Comparison of ENCODE assay signal across 8 cellular contexts in genomic region chr16:28218109-28218508, GRCh38. TPM values are rescaled to one million over a fixed set of nuclear protein-coding genes. Genes with fewer than 3 reads are reported as not detected.
DNase-seq lines count a peak whose midpoint lies in the region; ATAC-seq, FAIRE-seq and TF ChIP-seq lines count a peak whose summit lies in the region.

No MANE protein-coding gene starts in this region.

- H3K27me3 ChIP-seq in OCI-LY3 (ENCODE audit: low read depth, low read length) = no peaks in the 10 kb centered on the region

- CTCF ChIA-PET in A549 (lab: Yijun Ruan, JAX) = interaction anchor here (0.6 to 1.3 kb wide), 6 partner anchors 8 to 246 kb away, joined by 3 to 6 read pairs (median 3); no protein-coding TSS in a partner anchor

- FAIRE-seq in A549 (lab: Jason Lieb, UNC) = no peak

- peak; percentile 33 to 65; a peak in 2 of 5 replicates for TF ChIP-seq RAD21 in A549 (conservative IDR thresholded peaks at IDR 0.05 in 1 of 2, IDR thresholded peaks at IDR 0.05 in 1 of 2)

- no peak for TF ChIP-seq EP300 in A549 (IDR thresholded peaks at IDR 0.05)

- no peaks in the 10 kb centered on the region for H3K36me3 ChIP-seq in OCI-LY3 (replicated peaks; ENCODE audit: low read depth, low read length)

- peak in 1 of 2 experiments; percentile 49 for DNase-seq in A549 (ENCODE audit: low read depth in 1 of 2, low spot score in 1 of 2)
- peak; percentile 59 for DNase-seq in GM13977 (ENCODE audit: low spot score)
- peak; percentile 37 for DNase-seq in activated T-helper 1 cell treated with Interleukin-2 at 50 U/mL for 16 hours (ENCODE audit: low read depth)
- peak; percentile 35 for DNase-seq in iPS-NIHi11 (ENCODE audit: low spot score)
- peak; percentile 33 for DNase-seq in stimulated activated CD8-positive, alpha-beta memory T cell treated with anti-CD3 and anti-CD28 coated beads, Interleukin-4, amount 100 ng/mL, for 24 hours (ENCODE audit: low read depth)

- TF ChIP-seq CTCF in A549 (IDR thresholded peaks at IDR 0.05) = peak; percentile 20; the same call in 1 of the 3 replicates
- peak; percentile 71 for TF ChIP-seq CTCF in GM13977 (IDR thresholded peaks at IDR 0.05; ENCODE audit: extremely low read depth, insufficient read depth, missing control alignments)
- peak; percentile 71 for TF ChIP-seq CTCF in OCI-LY3 (IDR thresholded peaks at IDR 0.05; ENCODE audit: low read depth, low read length)

- H3K9ac ChIP-seq in OCI-LY3 (ENCODE audit: low read length) = no peak overlapping the region

- H3K9me3 ChIP-seq in A549 (no peaks in the 10 kb centered on the region), OCI-LY3 (ENCODE audit: insufficient read depth, low read length) (no peaks in the 10 kb centered on the region)

- TF ChIP-seq POLR2A in A549 (IDR thresholded peaks at IDR 0.05; ENCODE audit: low read length) = no peak

- H3K27ac ChIP-seq in A549 (no peak overlapping the region), OCI-LY3 (ENCODE audit: low read length) (no peak overlapping the region)

- 72% methylated on average over 4 of the region's 4 CpGs for WGBS in A549 (ENCODE audit: missing lambda C conversion rate)

- H4K20me1 ChIP-seq in OCI-LY3 (ENCODE audit: insufficient read depth, low read length) = no peaks in the 10 kb centered on the region

- H3K4me1 ChIP-seq in A549 (no peaks in the 10 kb centered on the region), OCI-LY3 (ENCODE audit: low read length) (no peaks in the 10 kb centered on the region)

- ATAC-seq in A549 (peak; percentile 85 to 89), HG03135 (IDR thresholded peaks at IDR 0.05; ENCODE audit: unreplicated experiment) (no peak), GM19328 (IDR thresholded peaks at IDR 0.05; ENCODE audit: unreplicated experiment) (no peak)

- POLR2A ChIA-PET in A549 (lab: Yijun Ruan, JAX) = interaction anchor here (0.7 kb wide), 1 partner anchor 133 kb away, joined by 11 read pairs; no protein-coding TSS in a partner anchor

- no peak overlapping the region for H3K4me3 ChIP-seq in A549
- no peak overlapping the region for H3K4me3 ChIP-seq in OCI-LY3 (ENCODE audit: low read length)

- no peak overlapping the region for H3K4me2 ChIP-seq in A549
- H3K4me2 ChIP-seq in OCI-LY3 (ENCODE audit: low read length) = no peak overlapping the region

- no peak overlapping the region for H2AFZ ChIP-seq in OCI-LY3 (ENCODE audit: low read depth, low read length)

- in situ Hi-C loops in GM13977 (cut with MboI; ENCODE audit: low pct_unique_long_range_greater_than_20kb, low sequenced_read_pairs, unreplicated experiment) = no loop called here

- H3K79me2 ChIP-seq in OCI-LY3 (ENCODE audit: low read length) = no peaks in the 10 kb centered on the region

TF ChIP-seq in A549, 52 proteins besides CTCF, POLR2A, EP300 and RAD21:
- TF ChIP-seq ESRRA (IDR thresholded peaks at IDR 0.05; ENCODE audit: borderline replicate concordance, low read length) (no peak), ZFP36 (IDR thresholded peaks at IDR 0.05; ENCODE audit: borderline replicate concordance, partially characterized antibody) (no peak), POLR2AphosphoS2 (conservative IDR thresholded peaks at IDR 0.05; ENCODE audit: low read length) (no peak), SMC3 (IDR thresholded peaks at IDR 0.05) (no peak)
TF ChIP-seq in A549: peak in this region for 0.

RNA-seq across cellular contexts. Expression of gene XPO6, which starts 6.3 kb away (rescaled TPM):
- polyA plus RNA-seq in A549 (2011; rRNA removed) (108 and 115 TPM in 2 replicates), A549 (2017; fragmentation: RNase III; extraction: RNeasy Plus Mini Kit Qiagen cat#74134 plus additional on column Dnase treatment) (63.0 to 76.5 TPM (median 70.9 TPM) in 3 replicates)
- 133 and 154 TPM in 2 replicates for polyA plus RNA-seq in A549 (2012; cell fraction: cytosol; rRNA removed)
- polyA plus RNA-seq in A549 (2012; cell fraction: nucleus; rRNA removed) = 437 and 484 TPM in 2 replicates
- 183 and 199 TPM in 2 replicates for polyA minus RNA-seq in A549 (2011; rRNA and poly(A)+ RNA removed)

Comparison
In these comparisons a context has a peak if more than half of its experiments do, and no peak if none do; other contexts are left out.
1. ATAC-seq: peak in A549 (2 of 2); none in HG03135 (single experiment) and GM19328 (single experiment).
2. CTCF ChIP-seq: peak in every context shown above with its lines; median percentile 71 in GM13977; 71 in OCI-LY3; 20 in A549.